ENCODE assay signal across 12 cellular contexts in the genomic region with DNA sequence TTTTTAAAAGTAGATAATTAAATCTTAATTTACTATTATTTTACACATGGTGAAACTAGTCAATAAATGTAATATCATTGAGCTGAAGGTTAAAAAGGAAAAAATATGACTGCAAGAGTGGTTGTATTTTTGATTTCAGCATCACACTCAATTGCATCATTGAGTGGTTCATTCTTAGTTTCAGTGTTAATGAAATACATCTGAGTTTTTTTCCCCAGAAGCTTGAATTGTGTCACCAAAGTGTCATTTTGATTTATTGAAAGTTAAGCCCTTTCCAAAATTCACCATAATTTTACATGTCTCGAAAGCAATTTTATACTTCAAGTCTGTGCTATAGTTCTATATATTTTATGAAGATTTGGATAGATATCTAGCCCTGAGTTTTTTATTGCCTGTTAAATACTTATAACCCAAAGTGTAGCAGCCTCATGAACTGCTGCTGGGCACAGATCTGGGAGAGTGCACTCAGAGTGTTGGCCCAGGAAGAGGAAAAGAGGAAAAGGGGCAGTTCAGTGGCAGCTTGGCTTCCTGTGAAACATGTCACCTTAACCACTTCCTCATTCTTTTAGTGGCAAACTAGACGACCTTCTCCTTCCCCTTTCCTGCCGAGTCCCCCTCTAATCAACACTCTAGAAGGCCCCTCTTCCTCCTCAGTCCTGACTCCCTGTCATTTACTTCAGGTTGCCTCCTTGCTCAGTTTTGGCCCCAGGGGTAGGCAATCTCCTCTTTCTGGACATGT.
DNase-seq lines count a peak whose midpoint lies in the region; ATAC-seq, FAIRE-seq and TF ChIP-seq lines count a peak whose summit lies in the region.
"Had no signal": no experiment of that assay in that cellular context is flagged by ENCODE, and none has a peak within 500 bp of the region (broad histone marks: within the 10 kb centered on the region; RNA-seq: fewer than 3 reads in every experiment).

No MANE protein-coding gene starts in this region.

- CTCF ChIA-PET in HCT116 (lab: Charles Lee), result no interaction called here
- CTCF ChIA-PET in PC-3 (lab: Charles Lee), result no interaction called here

- BruUV-seq in HCT116 (replicated peaks; lab: Mats Ljungman, UMichigan), result no TSS peak
- BruUV-seq in PC-3 (replicated peaks; lab: Mats Ljungman, UMichigan), result no TSS peak

- H3K9ac ChIP-seq in HCT116 (ENCODE audit: low read length) (no peak overlapping the region), PC-3 (ENCODE audit: low read length) (no peak overlapping the region)

- intact Hi-C loops in HCT116 (cut with micrococcal nuclease) (no loop called here), PC-3 (cut with micrococcal nuclease) (no loop called here)

- DNase-seq in CD1c-positive myeloid dendritic cell (ENCODE audit: extremely low spot score) (peak; percentile 65), HCT116 (ENCODE audit: low read depth, low spot score) (no peak), PC-3 (peak; percentile 11), left lobe of liver (ENCODE audit: low spot score) (no peak), NCI-H2081 treated with DMSO at 0.1 percent for 48 hours (lab: John Stamatoyannopoulos, UW) (no peak), islet precursor cell (no peak), HuH-7.5 (ENCODE audit: low spot score) (no peak), H54 (ENCODE audit: insufficient read length, low spot score) (no peak)
- DNase-seq: activated CD4-positive, alpha-beta T cell treated with anti-CD3 and anti-CD28 coated beads for 48 hours; NCI-H446 treated with DMSO at 0.1 percent for 48 hours had no signal

- H3K36me3 ChIP-seq in HCT116 (ENCODE audit: control insufficient read depth in 1 of 2, insufficient read depth in 2 of 2, low read length in 2 of 2), result no peaks in the 10 kb centered on the region
- no peaks in the 10 kb centered on the region for H3K36me3 ChIP-seq in PC-3 (ENCODE audit: low read depth, low read length)
- H3K36me3 ChIP-seq: tibial nerve had no signal

- H3K4me1 ChIP-seq in HCT116 (ENCODE audit: control insufficient read depth in 1 of 2, insufficient read depth in 2 of 2, low read length in 2 of 2), result peaks cover 0 to 5% of the 10 kb centered on the region in 2 experiments; a peak in 1 of 4 replicates
- H3K4me1 ChIP-seq in PC-3 (ENCODE audit: insufficient read depth, low read length), result no peaks in the 10 kb centered on the region; the same call in 1 of the 2 replicates
- H3K4me1 ChIP-seq: tibial nerve had no signal

- H4K20me1 ChIP-seq in HCT116 (ENCODE audit: insufficient read depth) (no peaks in the 10 kb centered on the region), PC-3 (ENCODE audit: low read length) (no peaks in the 10 kb centered on the region)

- H3F3A ChIP-seq in PC-3 (ENCODE audit: low read length, unreplicated experiment), result no peaks in the 10 kb centered on the region

- TF ChIP-seq RAD21 in HCT116 (IDR thresholded peaks at IDR 0.05; ENCODE audit: low read depth), result no peak

- POLR2A ChIA-PET in HCT116 (lab: Charles Lee) (no interaction called here), PC-3 (lab: Charles Lee; ENCODE audit: unreplicated experiment) (interaction anchor here (0.6 kb wide), 1 partner anchor 1675 kb away, joined by 3 read pairs; no protein-coding TSS in a partner anchor)

- TF ChIP-seq POLR2A in HCT116 (IDR thresholded peaks at IDR 0.05; ENCODE audit: borderline replicate concordance, extremely low read depth, insufficient read depth, insufficient read length) (no peak), H54 (IDR thresholded peaks at IDR 0.05; ENCODE audit: low read depth, low read length) (no peak)

- no peaks in the 10 kb centered on the region for H3K27me3 ChIP-seq in HCT116 (ENCODE audit: insufficient read depth, low read length)
- no peaks in the 10 kb centered on the region for H3K27me3 ChIP-seq in PC-3 (ENCODE audit: low read length)
- H3K27me3 ChIP-seq: tibial nerve had no signal

- peak; percentile 50 for ATAC-seq in HCT116
- ATAC-seq in PC-3, result no peak
- ATAC-seq in left lobe of liver, result peak; percentile 46

- no peak for TF ChIP-seq CTCF in HCT116 (IDR thresholded peaks at IDR 0.05 in 2 of 3, conservative IDR thresholded peaks at IDR 0.05 in 1 of 3; ENCODE audit: borderline replicate concordance in 1 of 3, insufficient read depth in 1 of 3, low read depth in 2 of 3, low read length in 2 of 3)
- TF ChIP-seq CTCF in PC-3 (conservative IDR thresholded peaks at IDR 0.05; ENCODE audit: low read depth, low read length), result no peak

- H3K9me2 ChIP-seq in HCT116 (ENCODE audit: insufficient read depth) (no peaks in the 10 kb centered on the region), PC-3 (replicated peaks; ENCODE audit: low read length) (no peaks in the 10 kb centered on the region)

- H3K9me3 ChIP-seq in HCT116 (ENCODE audit: control insufficient read depth in 1 of 2, insufficient read depth in 1 of 2, low read depth in 1 of 2, low read length in 2 of 2), result no peaks in the 10 kb centered on the region
- H3K9me3 ChIP-seq in PC-3 (ENCODE audit: low read length), result no peaks in the 10 kb centered on the region
- H3K9me3 ChIP-seq: tibial nerve had no signal

- H3K27ac ChIP-seq in HCT116 (ENCODE audit: low read depth, low read length), result no peak overlapping the region
- H3K27ac ChIP-seq in PC-3 (ENCODE audit: low read length), result no peak overlapping the region
- H3K27ac ChIP-seq: SK-N-MC, tibial nerve had no signal

- no peak for FAIRE-seq in H54 (lab: Jason Lieb, UNC)

- H3K4me2 ChIP-seq in HCT116 (ENCODE audit: low read length), result 0 out of 2 replicates have a peak overlapping the region, but pooled peaks have one; percentile 5
- H3K4me2 ChIP-seq in PC-3 (ENCODE audit: low read length), result no peak overlapping the region

- RAD21 ChIA-PET in HCT116 (lab: Charles Lee; ENCODE audit: low non-redundant PET in 1 of 2, low total read pairs in 2 of 2, uncharacterized antibody in 2 of 2, unreplicated experiment in 2 of 2), result no interaction called here

- no peak overlapping the region for H3K4me3 ChIP-seq in HCT116 (replicated peaks in 1 of 2; ENCODE audit: low read depth in 1 of 2, low read length in 2 of 2)
- H3K4me3 ChIP-seq in PC-3 (ENCODE audit: low read length), result no peak overlapping the region
- H3K4me3 ChIP-seq: SK-N-MC, tibial nerve had no signal

- H3K79me2 ChIP-seq in HCT116 (ENCODE audit: insufficient read depth, low read length) (no peaks in the 10 kb centered on the region), PC-3 (ENCODE audit: low read length) (no peaks in the 10 kb centered on the region)

- peak overlapping the region; percentile 7 for H2AFZ ChIP-seq in HCT116 (ENCODE audit: low read depth, low read length, poor library complexity, severe bottlenecking)
- H2AFZ ChIP-seq in PC-3 (ENCODE audit: low read length), result peak overlapping the region; percentile 37; the same call in 1 of the 2 replicates

TF ChIP-seq in HCT116, 20 proteins besides CTCF, POLR2A, EP300 and RAD21:
- peak; percentile 35; the same call in 1 of the 2 replicates for TF ChIP-seq ELF1 (IDR thresholded peaks at IDR 0.05; ENCODE audit: borderline replicate concordance, low read depth)
- TF ChIP-seq ZFX (IDR thresholded peaks at IDR 0.05), result no peak

Comparison
In these comparisons a context has a peak if more than half of its experiments do, and no peak if none do; other contexts are left out.
1. DNase-seq: peak in CD1c-positive myeloid dendritic cell (single experiment) and PC-3 (single experiment); none in HCT116 (single experiment), left lobe of liver (single experiment), NCI-H2081 treated with DMSO at 0.1 percent for 48 hours (single experiment), islet precursor cell (single experiment), HuH-7.5 (single experiment) and H54 (single experiment).